ENCODE assay signal across 9 cellular contexts in genomic region chr12:55705802-55706402, GRCh38. TPM values are rescaled to one million over a fixed set of nuclear protein-coding genes. Genes with fewer than 3 reads are reported as not detected.
DNase-seq lines count a peak whose midpoint lies in the region; ATAC-seq, FAIRE-seq and TF ChIP-seq lines count a peak whose summit lies in the region.
"Had no signal": no experiment of that assay in that cellular context is flagged by ENCODE, and none has a peak within 500 bp of the region (broad histone marks: within the 10 kb centered on the region; RNA-seq: fewer than 3 reads in every experiment).

No MANE protein-coding gene starts in this region.

- no peak overlapping the region for H3K9ac ChIP-seq in HepG2 (ENCODE audit: insufficient read depth, low read depth, low read length)

- ATAC-seq in A549: peak in 1 of 2 experiments; percentile 66; a peak in 3 of 6 replicates
- peak; percentile 48 for ATAC-seq in HepG2

- no peaks in the 10 kb centered on the region for H3K79me2 ChIP-seq in HepG2 (ENCODE audit: insufficient read depth, low read length)

- TF ChIP-seq EP300 in A549 (IDR thresholded peaks at IDR 0.05) (no peak), HepG2 (IDR thresholded peaks at IDR 0.05; ENCODE audit: low read depth in 2 of 2, low read length in 2 of 2) (no peak), HepG2 (CRISPR knock-in tag; IDR thresholded peaks at IDR 0.05; ENCODE audit: borderline replicate concordance) (no peak)

- H3K9me3 ChIP-seq in A549 (no peaks in the 10 kb centered on the region), HepG2 (ENCODE audit: low read length) (no peaks in the 10 kb centered on the region)
- no peaks in the 10 kb centered on the region for H3K9me3 ChIP-seq in effector memory CD4-positive, alpha-beta T cell (ENCODE audit: control insufficient read depth, low read length)

- intact Hi-C loops in HepG2 (cut with micrococcal nuclease; ENCODE audit: unreplicated experiment): loop anchor here (2.0 kb wide), 1 partner anchor 15 kb away; the partner anchor contains the start of gene RDH5

- WGBS in A549 (ENCODE audit: missing lambda C conversion rate): 37% methylated on average over 5 of the region's 5 CpGs
- WGBS in HepG2 (ENCODE audit: low lambda C conversion rate): under 1% methylated on average over 5 of the region's 5 CpGs

- no TSS peak for BruUV-seq in HepG2 (replicated peaks; lab: Mats Ljungman, UMichigan)

- no peak overlapping the region for H3K27ac ChIP-seq in A549
- no peak overlapping the region for H3K27ac ChIP-seq in HepG2 (ENCODE audit: extremely low read length, insufficient read depth, low read length)
- H3K27ac ChIP-seq in effector memory CD4-positive, alpha-beta T cell (ENCODE audit: insufficient read depth, low read length, poor library complexity, severe bottlenecking): no peak overlapping the region

- H3K4me3 ChIP-seq in A549 (no peak overlapping the region), astrocyte of the spinal cord (ENCODE audit: low read depth, low read length) (peak overlapping the region; percentile 53), HepG2 (replicated peaks in 1 of 3; ENCODE audit: insufficient read depth in 1 of 3, low read depth in 2 of 3, low read length in 3 of 3) (no peak overlapping the region)
- H3K4me3 ChIP-seq in effector memory CD4-positive, alpha-beta T cell (ENCODE audit: insufficient read depth, low read depth, low read length, poor library complexity, severe bottlenecking): no peak overlapping the region

- DNase-seq in A549 (ENCODE audit: low read depth in 1 of 2, low spot score in 1 of 2) (peak; percentile 27 to 41), GM20000 (ENCODE audit: low spot score) (peak; percentile 59), astrocyte of the spinal cord (ENCODE audit: low read depth, low spot score) (no peak), HepG2 (ENCODE audit: low spot score) (no peak), Kasumi-1 (lab: John Stamatoyannopoulos, UW) (no peak), SIG-M5 treated with dmso at 0.1 percent for 504 hours (lab: John Stamatoyannopoulos, UW; ENCODE audit: unreplicated experiment) (no peak)
- DNase-seq in activated CD8-positive, alpha-beta memory T cell treated with anti-CD3 and anti-CD28 coated beads, Interleukin-2, amount 50 U/mL, for 48 hours: no peak
- DNase-seq in effector memory CD4-positive, alpha-beta T cell: no peak
- DNase-seq: NCI-H146 had no signal

- peaks cover 16% of the 10 kb centered on the region; the same call in 2 of the 3 replicates for H3K4me1 ChIP-seq in A549
- peaks cover 70% of the 10 kb centered on the region for H3K4me1 ChIP-seq in HepG2 (ENCODE audit: insufficient read depth, low read length)
- peaks cover 16% of the 10 kb centered on the region for H3K4me1 ChIP-seq in effector memory CD4-positive, alpha-beta T cell (ENCODE audit: control insufficient read depth, insufficient read depth, low read length, poor library complexity, severe bottlenecking)

- peak; percentile 32; the same call in 2 of the 3 replicates for TF ChIP-seq CTCF in A549 (IDR thresholded peaks at IDR 0.05)
- TF ChIP-seq CTCF in GM20000 (IDR thresholded peaks at IDR 0.05; ENCODE audit: extremely low read depth, missing control alignments): peak; percentile 43
- TF ChIP-seq CTCF in astrocyte of the spinal cord (IDR thresholded peaks at IDR 0.05; ENCODE audit: low read depth, low read length): peak; percentile 35
- peak; percentile 64 for TF ChIP-seq CTCF in HepG2 (CRISPR knock-in tag; IDR thresholded peaks at IDR 0.05)

- H2AFZ ChIP-seq in HepG2 (ENCODE audit: low read length): no peak overlapping the region

- TF ChIP-seq POLR2A in A549 (IDR thresholded peaks at IDR 0.05; ENCODE audit: low read length) (no peak), HepG2 (IDR thresholded peaks at IDR 0.05; ENCODE audit: insufficient read depth in 1 of 2, low read depth in 2 of 2, low read length in 2 of 2) (no peak)

- in situ Hi-C loops in astrocyte of the spinal cord (cut with HindIII; ENCODE audit: low sequenced_read_pairs): no loop called here
- in situ Hi-C loops in HepG2 (cut with HindIII; ENCODE audit: extremely low pct_ligation_motif_present, low pct_unique_long_range_greater_than_20kb): no loop called here

- H3K4me2 ChIP-seq in A549 (no peak overlapping the region), HepG2 (ENCODE audit: low read depth, low read length) (no peak overlapping the region)

- H4K20me1 ChIP-seq in HepG2 (ENCODE audit: insufficient read depth, low read length): no peaks in the 10 kb centered on the region; the same call in 1 of the 2 replicates

- POLR2A ChIA-PET in A549 (lab: Yijun Ruan, JAX): interaction anchor here (1.4 kb wide), 1 partner anchor 10 kb away, joined by 5 read pairs; the partner anchor contains the start of gene BLOC1S1
- POLR2A ChIA-PET in HepG2 (lab: Yijun Ruan, JAX): interaction anchor here (1.4 to 3.4 kb wide), 4 partner anchors 10 to 24 kb away, joined by 3 to 14 read pairs (median 8); partner anchors contain the start of genes BLOC1S1, CD63 and RDH5

- CTCF ChIA-PET in A549 (lab: Yijun Ruan, JAX) (interaction anchor here (0.6 to 3.1 kb wide), 9 partner anchors 8 to 229 kb away, joined by 3 to 20 read pairs (median 3); partner anchors contain the start of gene BLOC1S1), HepG2 (lab: Yijun Ruan, JAX; ENCODE audit: low intra/inter-chr PET ratio, low total read pairs) (no interaction called here)

- H3K36me3 ChIP-seq in HepG2 (replicated peaks in 1 of 2; ENCODE audit: control insufficient read depth in 1 of 2, insufficient read depth in 2 of 2, low read length in 2 of 2): no peaks in the 10 kb centered on the region
- no peaks in the 10 kb centered on the region for H3K36me3 ChIP-seq in effector memory CD4-positive, alpha-beta T cell (ENCODE audit: control insufficient read depth, insufficient read depth, low read length)

- FAIRE-seq in A549 (lab: Jason Lieb, UNC) (no peak), HepG2 (lab: Jason Lieb, UNC) (no peak)

- TF ChIP-seq RAD21 in A549 (conservative IDR thresholded peaks at IDR 0.05 in 1 of 2, IDR thresholded peaks at IDR 0.05 in 1 of 2) (0 out of 5 replicates have a peak, but pooled peaks of 1 of the 2 experiments have one; percentile 17), HepG2 (CRISPR knock-in tag; IDR thresholded peaks at IDR 0.05) (0 out of 2 replicates have a peak, but pooled peaks have one; percentile 20)

- H3K27me3 ChIP-seq in HepG2 (ENCODE audit: control insufficient read depth in 1 of 2, insufficient read depth in 2 of 2, low read length in 2 of 2): peaks cover 1 to 57% of the 10 kb centered on the region in 2 experiments; a peak in 4 of 5 replicates
- H3K27me3 ChIP-seq in effector memory CD4-positive, alpha-beta T cell (replicated peaks; ENCODE audit: control insufficient read depth, insufficient read depth, low read length, poor library complexity, severe bottlenecking): peaks cover 7% of the 10 kb centered on the region

RNA-seq across cellular contexts. Expression of gene ITGA7, which starts 1.8 kb away (rescaled TPM):
- 1.1 and 1.4 TPM in 2 replicates for polyA plus RNA-seq in A549 (2011; rRNA removed)
- polyA plus RNA-seq in A549 (2012; cell fraction: cytosol; rRNA removed): 0.66 and 1.2 TPM in 2 replicates
- polyA plus RNA-seq in A549 (2012; cell fraction: nucleus; rRNA removed): 7.3 and 8.5 TPM in 2 replicates
- polyA plus RNA-seq in A549 (2017; fragmentation: RNase III; extraction: RNeasy Plus Mini Kit Qiagen cat#74134 plus additional on column Dnase treatment): 1.7 to 2.0 TPM (median 1.9 TPM) in 3 replicates
- polyA minus RNA-seq in A549 (2011; rRNA and poly(A)+ RNA removed): 1.5 and 2.8 TPM in 2 replicates
- 0.24 and 0.75 TPM in 2 replicates for total RNA-seq in HepG2 (2016; rRNA removed; fragmentation: Illumina TruSeq; extraction: Trizol)
- total RNA-seq in HepG2 (2016; cell fraction: cytosol; rRNA removed; fragmentation: Illumina TruSeq; extraction: Trizol; ENCODE audit: low read depth): not detected in 2 replicates
- 0.15 and 0.35 TPM in 2 replicates for total RNA-seq in HepG2 (2016; cell fraction: insoluble cytoplasmic fraction; rRNA removed; fragmentation: Illumina TruSeq; extraction: Trizol)
- 0.03 and 0.14 TPM in 2 replicates for total RNA-seq in HepG2 (2016; cell fraction: membrane; rRNA removed; fragmentation: Illumina TruSeq; extraction: Trizol)
- 1.3 and 1.5 TPM in 2 replicates for total RNA-seq in HepG2 (2016; cell fraction: nucleus; rRNA removed; fragmentation: Illumina TruSeq; extraction: Trizol)
- 0.65 and 1.8 TPM in 2 replicates for polyA plus RNA-seq in HepG2 (2011; rRNA removed)
- 0.16 and 0.28 TPM in 2 replicates for polyA plus RNA-seq in HepG2 (2011; cell fraction: cytosol; rRNA removed)
- polyA plus RNA-seq in HepG2 (2011; cell fraction: nucleus; rRNA removed): 12.1 and 12.6 TPM in 2 replicates
- polyA plus RNA-seq in HepG2 (2012): 1.1 and 1.2 TPM in 2 replicates
- polyA plus RNA-seq in HepG2 (2016; cell fraction: cytosol; fragmentation: Illumina TruSeq; extraction: Trizol; ENCODE audit: low read depth): not detected in 2 replicates
- 0.28 TPM in 1 of 2 replicates, not detected in the other for polyA plus RNA-seq in HepG2 (2016; cell fraction: insoluble cytoplasmic fraction; fragmentation: Illumina TruSeq; extraction: Trizol; ENCODE audit: low read depth)
- polyA plus RNA-seq in HepG2 (2016; cell fraction: membrane; fragmentation: Illumina TruSeq; extraction: Trizol; ENCODE audit: low read depth): not detected in 2 replicates
- 1.7 and 2.7 TPM in 2 replicates for polyA plus RNA-seq in HepG2 (2016; cell fraction: nucleus; fragmentation: Illumina TruSeq; extraction: Trizol; ENCODE audit: insufficient read depth, low read depth)
- polyA minus RNA-seq in HepG2 (2011; rRNA and poly(A)+ RNA removed; ENCODE audit: low replicate concordance): 1.4 and 1.9 TPM in 2 replicates
- polyA minus RNA-seq in HepG2 (2011; cell fraction: cytosol; rRNA and poly(A)+ RNA removed): not detected in 2 replicates
- 2.2 and 3.1 TPM in 2 replicates for polyA minus RNA-seq in HepG2 (2011; cell fraction: nucleus; rRNA and poly(A)+ RNA removed)

RNA-seq across cellular contexts. Expression of gene BLOC1S1, which starts 9.9 kb away (rescaled TPM):
- 112 and 115 TPM in 2 replicates for polyA plus RNA-seq in A549 (2011; rRNA removed)
- 261 and 312 TPM in 2 replicates for polyA plus RNA-seq in A549 (2012; cell fraction: cytosol; rRNA removed)
- polyA plus RNA-seq in A549 (2012; cell fraction: nucleus; rRNA removed): 103 and 115 TPM in 2 replicates
- 129 to 138 TPM (median 134 TPM) in 3 replicates for polyA plus RNA-seq in A549 (2017; fragmentation: RNase III; extraction: RNeasy Plus Mini Kit Qiagen cat#74134 plus additional on column Dnase treatment)
- polyA minus RNA-seq in A549 (2011; rRNA and poly(A)+ RNA removed): 45.1 and 64.8 TPM in 2 replicates
- total RNA-seq in HepG2 (2016; rRNA removed; fragmentation: Illumina TruSeq; extraction: Trizol): 95.3 and 99.7 TPM in 2 replicates
- 118 and 144 TPM in 2 replicates for total RNA-seq in HepG2 (2016; cell fraction: cytosol; rRNA removed; fragmentation: Illumina TruSeq; extraction: Trizol; ENCODE audit: low read depth)
- total RNA-seq in HepG2 (2016; cell fraction: insoluble cytoplasmic fraction; rRNA removed; fragmentation: Illumina TruSeq; extraction: Trizol): 97.9 and 110 TPM in 2 replicates
- 102 and 108 TPM in 2 replicates for total RNA-seq in HepG2 (2016; cell fraction: membrane; rRNA removed; fragmentation: Illumina TruSeq; extraction: Trizol)
- total RNA-seq in HepG2 (2016; cell fraction: nucleus; rRNA removed; fragmentation: Illumina TruSeq; extraction: Trizol): 34.2 and 48.7 TPM in 2 replicates
- 50.5 and 55.1 TPM in 2 replicates for polyA plus RNA-seq in HepG2 (2011; rRNA removed)
- 74.9 and 112 TPM in 2 replicates for polyA plus RNA-seq in HepG2 (2011; cell fraction: cytosol; rRNA removed)
- polyA plus RNA-seq in HepG2 (2011; cell fraction: nucleus; rRNA removed): 22.5 and 27.2 TPM in 2 replicates
- 34.8 and 38.2 TPM in 2 replicates for polyA plus RNA-seq in HepG2 (2012)
- polyA plus RNA-seq in HepG2 (2016; cell fraction: cytosol; fragmentation: Illumina TruSeq; extraction: Trizol; ENCODE audit: low read depth): 149 and 162 TPM in 2 replicates
- 107 and 112 TPM in 2 replicates for polyA plus RNA-seq in HepG2 (2016; cell fraction: insoluble cytoplasmic fraction; fragmentation: Illumina TruSeq; extraction: Trizol; ENCODE audit: low read depth)
- 91.5 and 100 TPM in 2 replicates for polyA plus RNA-seq in HepG2 (2016; cell fraction: membrane; fragmentation: Illumina TruSeq; extraction: Trizol; ENCODE audit: low read depth)
- polyA plus RNA-seq in HepG2 (2016; cell fraction: nucleus; fragmentation: Illumina TruSeq; extraction: Trizol; ENCODE audit: insufficient read depth, low read depth): 64.2 and 67.2 TPM in 2 replicates
- 21.9 and 89.7 TPM in 2 replicates for polyA minus RNA-seq in HepG2 (2011; rRNA and poly(A)+ RNA removed; ENCODE audit: low replicate concordance)
- 6.7 and 11.0 TPM in 2 replicates for polyA minus RNA-seq in HepG2 (2011; cell fraction: cytosol; rRNA and poly(A)+ RNA removed)
- 7.8 and 8.2 TPM in 2 replicates for polyA minus RNA-seq in HepG2 (2011; cell fraction: nucleus; rRNA and poly(A)+ RNA removed)

RNA-seq across cellular contexts. Expression of gene RDH5, which starts 14.3 kb away (rescaled TPM):
- polyA plus RNA-seq in A549 (2011; rRNA removed) (8.1 and 9.1 TPM in 2 replicates), A549 (2017; fragmentation: RNase III; extraction: RNeasy Plus Mini Kit Qiagen cat#74134 plus additional on column Dnase treatment) (3.4 to 5.4 TPM (median 4.1 TPM) in 3 replicates), HepG2 (2011; rRNA removed) (5.7 TPM in 2 replicates)
- polyA plus RNA-seq in A549 (2012; cell fraction: cytosol; rRNA removed): 7.8 and 8.3 TPM in 2 replicates
- polyA plus RNA-seq in A549 (2012; cell fraction: nucleus; rRNA removed): 28.7 and 33.2 TPM in 2 replicates
- 7.1 and 7.8 TPM in 2 replicates for polyA minus RNA-seq in A549 (2011; rRNA and poly(A)+ RNA removed)
- 1.0 and 2.6 TPM in 2 replicates for total RNA-seq in HepG2 (2016; rRNA removed; fragmentation: Illumina TruSeq; extraction: Trizol)
- total RNA-seq in HepG2 (2016; cell fraction: cytosol; rRNA removed; fragmentation: Illumina TruSeq; extraction: Trizol; ENCODE audit: low read depth): 1.2 and 1.5 TPM in 2 replicates
- total RNA-seq in HepG2 (2016; cell fraction: insoluble cytoplasmic fraction; rRNA removed; fragmentation: Illumina TruSeq; extraction: Trizol): 1.2 and 2.6 TPM in 2 replicates
- total RNA-seq in HepG2 (2016; cell fraction: membrane; rRNA removed; fragmentation: Illumina TruSeq; extraction: Trizol): 1.3 and 1.5 TPM in 2 replicates
- 4.5 and 6.2 TPM in 2 replicates for total RNA-seq in HepG2 (2016; cell fraction: nucleus; rRNA removed; fragmentation: Illumina TruSeq; extraction: Trizol)
- polyA plus RNA-seq in HepG2 (2011; cell fraction: cytosol; rRNA removed): 2.4 and 3.4 TPM in 2 replicates
- polyA plus RNA-seq in HepG2 (2011; cell fraction: nucleus; rRNA removed): 17.8 and 19.4 TPM in 2 replicates
- 3.3 and 4.2 TPM in 2 replicates for polyA plus RNA-seq in HepG2 (2012)
- polyA plus RNA-seq in HepG2 (2016; cell fraction: cytosol; fragmentation: Illumina TruSeq; extraction: Trizol; ENCODE audit: low read depth): 0.41 and 0.84 TPM in 2 replicates
- 0.71 and 0.91 TPM in 2 replicates for polyA plus RNA-seq in HepG2 (2016; cell fraction: insoluble cytoplasmic fraction; fragmentation: Illumina TruSeq; extraction: Trizol; ENCODE audit: low read depth)
- polyA plus RNA-seq in HepG2 (2016; cell fraction: membrane; fragmentation: Illumina TruSeq; extraction: Trizol; ENCODE audit: low read depth): 1.0 and 1.1 TPM in 2 replicates
- 9.3 and 11.2 TPM in 2 replicates for polyA plus RNA-seq in HepG2 (2016; cell fraction: nucleus; fragmentation: Illumina TruSeq; extraction: Trizol; ENCODE audit: insufficient read depth, low read depth)
- polyA minus RNA-seq in HepG2 (2011; rRNA and poly(A)+ RNA removed; ENCODE audit: low replicate concordance): 4.1 and 8.8 TPM in 2 replicates
- polyA minus RNA-seq in HepG2 (2011; cell fraction: cytosol; rRNA and poly(A)+ RNA removed): 0.53 and 0.79 TPM in 2 replicates
- 11.6 and 16.1 TPM in 2 replicates for polyA minus RNA-seq in HepG2 (2011; cell fraction: nucleus; rRNA and poly(A)+ RNA removed)

RNA-seq across cellular contexts. Expression of gene CD63, which starts 22.9 kb away (rescaled TPM):
- polyA plus RNA-seq in A549 (2011; rRNA removed) (512 and 724 TPM in 2 replicates), A549 (2017; fragmentation: RNase III; extraction: RNeasy Plus Mini Kit Qiagen cat#74134 plus additional on column Dnase treatment) (493 to 547 TPM (median 530 TPM) in 3 replicates), HepG2 (2011; rRNA removed) (211 and 234 TPM in 2 replicates)
- 639 and 645 TPM in 2 replicates for polyA plus RNA-seq in A549 (2012; cell fraction: cytosol; rRNA removed)
- polyA plus RNA-seq in A549 (2012; cell fraction: nucleus; rRNA removed): 264 and 317 TPM in 2 replicates
- polyA minus RNA-seq in A549 (2011; rRNA and poly(A)+ RNA removed): 238 and 252 TPM in 2 replicates
- 134 and 277 TPM in 2 replicates for total RNA-seq in HepG2 (2016; rRNA removed; fragmentation: Illumina TruSeq; extraction: Trizol)
- total RNA-seq in HepG2 (2016; cell fraction: cytosol; rRNA removed; fragmentation: Illumina TruSeq; extraction: Trizol; ENCODE audit: low read depth): 129 and 132 TPM in 2 replicates
- 128 and 284 TPM in 2 replicates for total RNA-seq in HepG2 (2016; cell fraction: insoluble cytoplasmic fraction; rRNA removed; fragmentation: Illumina TruSeq; extraction: Trizol)
- 138 and 152 TPM in 2 replicates for total RNA-seq in HepG2 (2016; cell fraction: membrane; rRNA removed; fragmentation: Illumina TruSeq; extraction: Trizol)
- 203 and 224 TPM in 2 replicates for total RNA-seq in HepG2 (2016; cell fraction: nucleus; rRNA removed; fragmentation: Illumina TruSeq; extraction: Trizol)
- 424 and 444 TPM in 2 replicates for polyA plus RNA-seq in HepG2 (2011; cell fraction: cytosol; rRNA removed)
- polyA plus RNA-seq in HepG2 (2011; cell fraction: nucleus; rRNA removed): 140 and 196 TPM in 2 replicates
- polyA plus RNA-seq in HepG2 (2012): 226 and 283 TPM in 2 replicates
- polyA plus RNA-seq in HepG2 (2016; cell fraction: cytosol; fragmentation: Illumina TruSeq; extraction: Trizol; ENCODE audit: low read depth): 186 and 213 TPM in 2 replicates
- polyA plus RNA-seq in HepG2 (2016; cell fraction: insoluble cytoplasmic fraction; fragmentation: Illumina TruSeq; extraction: Trizol; ENCODE audit: low read depth): 153 and 161 TPM in 2 replicates
- 149 and 167 TPM in 2 replicates for polyA plus RNA-seq in HepG2 (2016; cell fraction: membrane; fragmentation: Illumina TruSeq; extraction: Trizol; ENCODE audit: low read depth)
- 381 and 422 TPM in 2 replicates for polyA plus RNA-seq in HepG2 (2016; cell fraction: nucleus; fragmentation: Illumina TruSeq; extraction: Trizol; ENCODE audit: insufficient read depth, low read depth)
- 159 and 211 TPM in 2 replicates for polyA minus RNA-seq in HepG2 (2011; rRNA and poly(A)+ RNA removed; ENCODE audit: low replicate concordance)
- polyA minus RNA-seq in HepG2 (2011; cell fraction: cytosol; rRNA and poly(A)+ RNA removed): 94.7 and 99.2 TPM in 2 replicates
- 47.0 and 55.9 TPM in 2 replicates for polyA minus RNA-seq in HepG2 (2011; cell fraction: nucleus; rRNA and poly(A)+ RNA removed)

RNA-seq across cellular contexts. Expression of gene GDF11, which starts 37.0 kb away (rescaled TPM):
- polyA plus RNA-seq in A549 (2011; rRNA removed): 1.2 and 1.4 TPM in 2 replicates
- polyA plus RNA-seq in A549 (2012; cell fraction: cytosol; rRNA removed): 4.5 and 5.5 TPM in 2 replicates
- 3.1 and 4.5 TPM in 2 replicates for polyA plus RNA-seq in A549 (2012; cell fraction: nucleus; rRNA removed)
- polyA plus RNA-seq in A549 (2017; fragmentation: RNase III; extraction: RNeasy Plus Mini Kit Qiagen cat#74134 plus additional on column Dnase treatment): 2.8 to 3.6 TPM (median 3.1 TPM) in 3 replicates
- polyA minus RNA-seq in A549 (2011; rRNA and poly(A)+ RNA removed): 3.1 and 3.3 TPM in 2 replicates
- 1.4 and 1.5 TPM in 2 replicates for total RNA-seq in HepG2 (2016; rRNA removed; fragmentation: Illumina TruSeq; extraction: Trizol)
- 5.4 and 5.8 TPM in 2 replicates for total RNA-seq in HepG2 (2016; cell fraction: cytosol; rRNA removed; fragmentation: Illumina TruSeq; extraction: Trizol; ENCODE audit: low read depth)
- total RNA-seq in HepG2 (2016; cell fraction: insoluble cytoplasmic fraction; rRNA removed; fragmentation: Illumina TruSeq; extraction: Trizol): 0.56 and 1.8 TPM in 2 replicates
- total RNA-seq in HepG2 (2016; cell fraction: membrane; rRNA removed; fragmentation: Illumina TruSeq; extraction: Trizol): 6.1 and 6.4 TPM in 2 replicates
- total RNA-seq in HepG2 (2016; cell fraction: nucleus; rRNA removed; fragmentation: Illumina TruSeq; extraction: Trizol): 0.53 and 1.2 TPM in 2 replicates
- 0.63 and 1.0 TPM in 2 replicates for polyA plus RNA-seq in HepG2 (2011; rRNA removed)
- polyA plus RNA-seq in HepG2 (2011; cell fraction: cytosol; rRNA removed): 0.85 and 1.1 TPM in 2 replicates
- polyA plus RNA-seq in HepG2 (2011; cell fraction: nucleus; rRNA removed): 0.83 and 1.1 TPM in 2 replicates
- 0.56 and 1.0 TPM in 2 replicates for polyA plus RNA-seq in HepG2 (2012)
- 14.3 and 14.9 TPM in 2 replicates for polyA plus RNA-seq in HepG2 (2016; cell fraction: cytosol; fragmentation: Illumina TruSeq; extraction: Trizol; ENCODE audit: low read depth)
- polyA plus RNA-seq in HepG2 (2016; cell fraction: insoluble cytoplasmic fraction; fragmentation: Illumina TruSeq; extraction: Trizol; ENCODE audit: low read depth): 2.1 and 3.0 TPM in 2 replicates
- polyA plus RNA-seq in HepG2 (2016; cell fraction: membrane; fragmentation: Illumina TruSeq; extraction: Trizol; ENCODE audit: low read depth): 11.3 and 12.5 TPM in 2 replicates
- 2.0 and 2.7 TPM in 2 replicates for polyA plus RNA-seq in HepG2 (2016; cell fraction: nucleus; fragmentation: Illumina TruSeq; extraction: Trizol; ENCODE audit: insufficient read depth, low read depth)
- 1.8 and 14.3 TPM in 2 replicates for polyA minus RNA-seq in HepG2 (2011; rRNA and poly(A)+ RNA removed; ENCODE audit: low replicate concordance)
- polyA minus RNA-seq in HepG2 (2011; cell fraction: cytosol; rRNA and poly(A)+ RNA removed): 0.18 and 0.49 TPM in 2 replicates
- 0.90 and 0.99 TPM in 2 replicates for polyA minus RNA-seq in HepG2 (2011; cell fraction: nucleus; rRNA and poly(A)+ RNA removed)

Comparison
In these comparisons a context has a peak if more than half of its experiments do, and no peak if none do; other contexts are left out.
1. DNase-seq: peak in A549 (2 of 2) and GM20000 (single experiment); none in astrocyte of the spinal cord (single experiment), HepG2 (single experiment), Kasumi-1 (0 of 2), activated CD8-positive, alpha-beta memory T cell treated with anti-CD3 and anti-CD28 coated beads, Interleukin-2, amount 50 U/mL, for 48 hours (single experiment), SIG-M5 treated with dmso at 0.1 percent for 504 hours (single experiment) and effector memory CD4-positive, alpha-beta T cell (0 of 3).
2. Of the 38 proteins assayed by ChIP-seq in both HepG2 and A549: peak only in HepG2: none; only in A549: none; in both: CTCF; in neither: 35; mixed calls (peak in some experiments, not most) for 2.
3. Peak in every context shown above with its lines, with median percentiles within 50 percentile points of each other: CTCF ChIP-seq.